8 cellular contexts compared by ENCODE assay signal in genomic region chr7:128104109-128104742, GRCh38.
A peak's percentile ranks its signal among the peaks of the same experiment; 100 is the strongest.
DNase-seq lines count a peak whose midpoint lies in the region; ATAC-seq and TF ChIP-seq lines count a peak whose summit lies in the region.

No MANE protein-coding gene starts in this region.

- CTCF ChIA-PET in MCF 10A (lab: Yijun Ruan, JAX), result interaction anchor here (0.6 to 5.0 kb wide), 4 partner anchors 28 to 549 kb away, joined by 3 to 22 read pairs (median 4); no protein-coding TSS in a partner anchor
- CTCF ChIA-PET in naive thymus-derived CD4-positive, alpha-beta T cell (lab: Charles Lee), result interaction anchor here (0.9 kb wide), 1 partner anchor 31 kb away, joined by 3 read pairs; no protein-coding TSS in a partner anchor

- no peaks in the 10 kb centered on the region for H3K9me3 ChIP-seq in breast epithelium
- H3K9me3 ChIP-seq in naive thymus-derived CD4-positive, alpha-beta T cell (ENCODE audit: control insufficient read depth in 2 of 3, low read length in 3 of 3), result no peaks in the 10 kb centered on the region

- intact Hi-C loops in breast epithelium (cut with DNase I; ENCODE audit: low total_unique reads) (no loop called here), MCF 10A (cut with micrococcal nuclease) (no loop called here), dorsolateral prefrontal cortex (cut with DNase I) (no loop called here)
- intact Hi-C loops in naive thymus-derived CD4-positive, alpha-beta T cell (cut with micrococcal nuclease), result no loop called here

- BruUV-seq in MCF 10A (replicated peaks; lab: Mats Ljungman, UMichigan), result no TSS peak

- no peak for TF ChIP-seq CTCF in breast epithelium (IDR thresholded peaks at IDR 0.05)
- TF ChIP-seq CTCF in MCF 10A (IDR thresholded peaks at IDR 0.05; ENCODE audit: unreplicated experiment), result no peak
- no peak for TF ChIP-seq CTCF in dorsolateral prefrontal cortex (IDR thresholded peaks at IDR 0.05 in 54 of 56, conservative IDR thresholded peaks at IDR 0.05 in 2 of 56; ENCODE audit: low read depth in 1 of 56, partially characterized antibody in 56 of 56)

- H3K36me3 Mint-ChIP-seq in MCF 10A (ENCODE audit: insufficient read depth, unreplicated experiment), result peaks cover 12% of the 10 kb centered on the region
- H3K36me3 Mint-ChIP-seq in naive thymus-derived CD4-positive, alpha-beta T cell, result peaks cover 0 to 4% (median 0%) of the 10 kb centered on the region in 5 donors

- POLR2A ChIA-PET in MCF 10A (lab: Yijun Ruan, JAX), result interaction anchor here (0.6 to 1.0 kb wide), 4 partner anchors 21 to 394 kb away, joined by 3 to 4 read pairs (median 3); no protein-coding TSS in a partner anchor
- POLR2A ChIA-PET in naive thymus-derived CD4-positive, alpha-beta T cell (lab: Charles Lee), result interaction anchor here (0.6 to 1.2 kb wide), 3 partner anchors 13 to 63 kb away, joined by 3 read pairs; no protein-coding TSS in a partner anchor

- no peak overlapping the region for H3K27ac Mint-ChIP-seq in MCF 10A (ENCODE audit: low read depth, unreplicated experiment)
- H3K27ac Mint-ChIP-seq in naive thymus-derived CD4-positive, alpha-beta T cell, result peak overlapping the region in 6 of 9 donors; percentile 22 to 89 (median 66)

- H3K4me3 ChIP-seq in breast epithelium, result peak overlapping the region; percentile 17 to 57 (median 42)
- H3K4me3 ChIP-seq in dorsolateral prefrontal cortex, result peak overlapping the region; percentile 12 to 74 (median 57)
- peak overlapping the region; percentile 56 for H3K4me3 ChIP-seq in naive thymus-derived CD4-positive, alpha-beta T cell (ENCODE audit: low read length)

- no peaks in the 10 kb centered on the region for H3K9me3 Mint-ChIP-seq in MCF 10A (ENCODE audit: unreplicated experiment)
- H3K9me3 Mint-ChIP-seq in naive thymus-derived CD4-positive, alpha-beta T cell, result peaks cover 0 to 5% (median 0%) of the 10 kb centered on the region in 11 donors

- no peaks in the 10 kb centered on the region for H3K4me1 Mint-ChIP-seq in MCF 10A (ENCODE audit: insufficient read depth, unreplicated experiment)
- peaks cover 36 to 83% (median 76%) of the 10 kb centered on the region in 7 donors for H3K4me1 Mint-ChIP-seq in naive thymus-derived CD4-positive, alpha-beta T cell

- H3K27me3 ChIP-seq in breast epithelium (no peaks in the 10 kb centered on the region), dorsolateral prefrontal cortex (peaks cover 0 to 13% (median 0%) of the 10 kb centered on the region in 45 donors)
- H3K27me3 ChIP-seq in naive thymus-derived CD4-positive, alpha-beta T cell (ENCODE audit: control insufficient read depth in 2 of 2, insufficient read depth in 2 of 2, low read length in 2 of 2), result no peaks in the 10 kb centered on the region

- TF ChIP-seq POLR2A in breast epithelium (IDR thresholded peaks at IDR 0.05), result no peak

- H3K4me1 ChIP-seq in breast epithelium, result peaks cover 0 to 3% of the 10 kb centered on the region in 2 donors
- H3K4me1 ChIP-seq in naive thymus-derived CD4-positive, alpha-beta T cell (ENCODE audit: control insufficient read depth in 2 of 2, insufficient read depth in 2 of 2, low read length in 2 of 2), result peaks cover 11 to 39% of the 10 kb centered on the region in 2 donors

- no peak overlapping the region for H3K27ac ChIP-seq in breast epithelium
- H3K27ac ChIP-seq in dorsolateral prefrontal cortex, result peak overlapping the region in 48 of 59 donors; percentile 5 to 79 (median 67)
- H3K27ac ChIP-seq in naive thymus-derived CD4-positive, alpha-beta T cell (ENCODE audit: low read depth, low read length), result no peak overlapping the region

- H3K4me3 Mint-ChIP-seq in MCF 10A (ENCODE audit: unreplicated experiment), result no peak overlapping the region
- peak overlapping the region; percentile 77 to 89 (median 88) for H3K4me3 Mint-ChIP-seq in naive thymus-derived CD4-positive, alpha-beta T cell

- peaks cover 11% of the 10 kb centered on the region for H3K27me3 Mint-ChIP-seq in MCF 10A (ENCODE audit: insufficient read depth, unreplicated experiment)
- H3K27me3 Mint-ChIP-seq in naive thymus-derived CD4-positive, alpha-beta T cell, result peaks cover 0 to 22% (median 0%) of the 10 kb centered on the region in 5 donors

- DNase-seq in breast epithelium (ENCODE audit: low spot score in 2 of 2) (no peak), MCF 10A (ENCODE audit: unreplicated experiment) (no peak), NCI-H69 (lab: John Stamatoyannopoulos, UW) (peak; percentile 51), dorsolateral prefrontal cortex (peak in 4 of 10 donors; percentile 29 to 51 (median 44)), epidermal melanocyte (ENCODE audit: insufficient read length, low spot score) (no peak)
- DNase-seq in naive thymus-derived CD4-positive, alpha-beta T cell, result peak in 2 of 9 donors; percentile 22 to 23
- DNase-seq in stimulated activated CD4-positive, alpha-beta T cell treated with anti-CD3 and anti-CD28 coated beads, Interleukin-4, amount 100 ng/mL, for 4 hours, result no peak

- no peaks in the 10 kb centered on the region for H3K36me3 ChIP-seq in breast epithelium
- H3K36me3 ChIP-seq in naive thymus-derived CD4-positive, alpha-beta T cell (ENCODE audit: control insufficient read depth in 2 of 3, insufficient read depth in 3 of 3, low read length in 3 of 3), result no peaks in the 10 kb centered on the region

- ATAC-seq in naive thymus-derived CD4-positive, alpha-beta T cell, result peak; percentile 7
- no peak for ATAC-seq in HG03108 (IDR thresholded peaks at IDR 0.05; ENCODE audit: unreplicated experiment)

Comparison
In these comparisons a context has a peak if more than half of its experiments do, and no peak if none do; other contexts are left out.
1. H3K27ac ChIP-seq: peak in dorsolateral prefrontal cortex (48 of 59); none in breast epithelium (0 of 2) and naive thymus-derived CD4-positive, alpha-beta T cell (single experiment).
2. Peak in every context shown above with its lines, with median percentiles within 50 percentile points of each other: H3K4me3 ChIP-seq.